9 cellular contexts compared by ENCODE assay signal in genomic region chr11:31323145-31323544, GRCh38. TPM values are rescaled to one million over a fixed set of nuclear protein-coding genes. Genes with fewer than 3 reads are reported as not detected.
"Had no signal": no experiment of that assay in that cellular context is flagged by ENCODE, and none has a peak within 500 bp of the region (broad histone marks: within the 10 kb centered on the region; RNA-seq: fewer than 3 reads in every experiment).

No MANE protein-coding gene starts in this region.

- H3K4me2 ChIP-seq: GM23338 had no signal

- H3K4me3 ChIP-seq: GM23248, GM23338, HAP-1 had no signal

- H2AFZ ChIP-seq: GM23248, GM23338 had no signal

- H3K9ac ChIP-seq: GM23248 had no signal

- H3K9me3 ChIP-seq: HAP-1 had no signal

- H3K36me3 ChIP-seq: HAP-1 had no signal

- ATAC-seq: GM23338, HCT116 had no signal

- H3K27ac ChIP-seq: GM23248 had no signal

- DNase-seq: GM23248, GOT3, H7, H9, HCEC 1CT, HFFc6 had no signal

RNA-seq across cellular contexts. Expression of gene DCDC1, which starts 46.4 kb away (rescaled TPM):
- polyA plus RNA-seq: GM23248 had no signal
